Comparison of ENCODE assay signal across 19 cellular contexts in the genomic region with DNA sequence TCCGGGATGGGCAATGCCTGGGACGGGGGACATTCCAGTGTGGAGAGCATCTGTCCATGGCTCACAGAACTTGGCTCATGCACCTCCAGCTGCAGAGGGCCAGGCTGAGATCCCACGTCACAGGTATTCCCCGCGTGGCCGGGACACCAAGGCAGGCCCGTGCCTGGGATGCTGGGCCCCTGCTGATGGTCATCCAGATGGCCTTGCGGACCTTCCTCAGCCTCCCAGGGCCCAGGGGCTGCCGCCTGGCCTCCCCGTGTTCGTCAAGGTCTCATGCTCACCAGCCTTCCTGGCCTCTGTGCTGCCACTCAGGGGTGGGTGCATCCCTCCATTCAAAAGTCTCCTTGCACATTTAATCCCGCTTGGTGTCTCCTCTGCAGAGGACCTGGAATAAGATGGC.
"Had no signal": no experiment of that assay in that cellular context is flagged by ENCODE, and none has a peak within 500 bp of the region (broad histone marks: within the 10 kb centered on the region; RNA-seq: fewer than 3 reads in every experiment).

No MANE protein-coding gene starts in this region.

- H3K4me2 ChIP-seq: SK-N-SH had no signal

- FAIRE-seq: HTR-8/SVneo, RCC 7860 had no signal

- H3K27ac ChIP-seq: HL-60 had no signal

- DNase-seq: KBM-7, MV-4-11, NCI-H1048, NCI-H1105, NCI-H1417, NCI-H1436 treated with DMSO at 0.1 percent for 48 hours, NCI-H187 treated with DMSO at 0.1 percent for 48 hours, NCI-H2029 treated with DMSO at 0.1 percent for 48 hours, NCI-H2171 treated with DMSO at 0.1 percent for 48 hours, NCI-H345, NCI-H446 treated with DMSO at 0.1 percent for 48 hours, NCI-H526 treated with DMSO at 0.1 percent for 48 hours, NCI-H774, RPMI8226, SHP77, SK-N-SH had no signal

- H3K9me3 ChIP-seq: SK-N-SH had no signal

- H3K9ac ChIP-seq: SK-N-SH had no signal
